In genomic region chr14:24816929-24817637, GRCh38 we compare ENCODE assay signal across 19 cellular contexts.
A peak's percentile ranks its signal among the peaks of the same experiment; 100 is the strongest.
DNase-seq lines count a peak whose midpoint lies in the region; ATAC-seq, FAIRE-seq and TF ChIP-seq lines count a peak whose summit lies in the region.
"Had no signal": no experiment of that assay in that cellular context is flagged by ENCODE, and none has a peak within 500 bp of the region (broad histone marks: within the 10 kb centered on the region; RNA-seq: fewer than 3 reads in every experiment).

No MANE protein-coding gene starts in this region.

- H3K4ac ChIP-seq in neuronal stem cell (ENCODE audit: low read length) = no peak overlapping the region

- H2BK5ac ChIP-seq in neuronal stem cell (ENCODE audit: low read length) = no peak overlapping the region

- H3K27ac ChIP-seq in liver (ENCODE audit: low read depth in 1 of 2, low read length in 2 of 2) (peak overlapping the region; percentile 87 to 93), small intestine (ENCODE audit: low read depth in 1 of 2, low read length in 1 of 2) (peak overlapping the region; percentile 43 to 67), neuronal stem cell (replicated peaks; ENCODE audit: low read length) (no peak overlapping the region)
- H3K27ac ChIP-seq: suprapubic skin had no signal

- H4K8ac ChIP-seq in neuronal stem cell (ENCODE audit: low read depth, low read length) = no peak overlapping the region

- WGBS in liver = 26% methylated on average over 8 of the region's 8 CpGs
- WGBS in small intestine, 3 donors = 16 to 65% (median 32%) methylated on average over 8 of the region's 8 CpGs
- WGBS in neuronal stem cell (ENCODE audit: extremely low coverage in 2 of 2, insufficient read length in 2 of 2, insufficient replicate concordance in 1 of 2), 2 donors = no CpG with 5 or more reads among the region's 8 CpGs

- intact Hi-C loops in Right ventricle myocardium superior (cut with DNase I) = no loop called here

- H3K4me2 ChIP-seq in neuronal stem cell (ENCODE audit: insufficient read depth, low read length, poor library complexity, severe bottlenecking) = no peak overlapping the region

- no peak overlapping the region for H2BK120ac ChIP-seq in neuronal stem cell (ENCODE audit: low read depth, low read length)

- H3K4me1 Mint-ChIP-seq in effector memory CD8-positive, alpha-beta T cell (ENCODE audit: low read depth in 2 of 2) = no peaks in the 10 kb centered on the region
- H3K4me1 Mint-ChIP-seq: activated CD8-positive, alpha-beta memory T cell treated with anti-CD3 and anti-CD28 coated beads, Interleukin-2, amount 10 ng/mL, durations not matched to agents 7 days and 5 days; immature natural killer cell had no signal

- peaks cover 40 to 88% of the 10 kb centered on the region in 2 donors for H3K27me3 Mint-ChIP-seq in effector memory CD8-positive, alpha-beta T cell

- no peaks in the 10 kb centered on the region for H3K36me3 Mint-ChIP-seq in effector memory CD8-positive, alpha-beta T cell (ENCODE audit: insufficient read depth)
- H3K36me3 Mint-ChIP-seq: activated CD8-positive, alpha-beta memory T cell treated with anti-CD3 and anti-CD28 coated beads, Interleukin-2, amount 10 ng/mL, durations not matched to agents 7 days and 5 days had no signal

- no peaks in the 10 kb centered on the region for H3K9me3 Mint-ChIP-seq in effector memory CD8-positive, alpha-beta T cell
- H3K9me3 Mint-ChIP-seq: activated T-helper 2 cell treated with anti-CD3 and anti-CD28 coated beads, Interferon-gamma antibody, Interleukin-2, Interleukin-4, amounts not matched to agents 10 μg/mL and 5 μg/mL and 100 μg/mL, durations not matched to agents 14 hours and 24 hours and 36 hours; immature natural killer cell had no signal

- H3K4me3 Mint-ChIP-seq in effector memory CD8-positive, alpha-beta T cell = no peak overlapping the region
- H3K4me3 Mint-ChIP-seq: activated CD8-positive, alpha-beta memory T cell treated with anti-CD3 and anti-CD28 coated beads, Interleukin-2, amount 10 ng/mL, durations not matched to agents 7 days and 5 days; immature natural killer cell had no signal

- H3K9me3 ChIP-seq in liver (ENCODE audit: control insufficient read depth in 4 of 4, low read length in 3 of 4) = no peaks in the 10 kb centered on the region
- no peaks in the 10 kb centered on the region for H3K9me3 ChIP-seq in small intestine (ENCODE audit: control insufficient read depth, low read depth)
- H3K9me3 ChIP-seq in neuronal stem cell (replicated peaks in 1 of 2; ENCODE audit: control insufficient read depth in 2 of 2, insufficient read depth in 1 of 2, low read depth in 1 of 2, low read length in 2 of 2) = no peaks in the 10 kb centered on the region
- H3K9me3 ChIP-seq: BE2C, suprapubic skin had no signal

- H3K18ac ChIP-seq in neuronal stem cell (ENCODE audit: low read length) = no peak overlapping the region

- no peaks in the 10 kb centered on the region for H3K27me3 ChIP-seq in liver (ENCODE audit: control insufficient read depth in 4 of 4, insufficient read depth in 4 of 4, low read length in 3 of 4)
- H3K27me3 ChIP-seq in small intestine (ENCODE audit: control insufficient read depth in 2 of 2, insufficient read depth in 2 of 2, low read length in 2 of 2) = no peaks in the 10 kb centered on the region
- H3K27me3 ChIP-seq in neuronal stem cell (ENCODE audit: control insufficient read depth in 3 of 3, insufficient read depth in 3 of 3, low read depth in 1 of 3, low read length in 3 of 3) = peaks cover 0 to 45% (median 0%) of the 10 kb centered on the region in 3 experiments
- H3K27me3 ChIP-seq: suprapubic skin had no signal

- no peak overlapping the region for H2AFZ ChIP-seq in neuronal stem cell (ENCODE audit: low read length)

- H3K14ac ChIP-seq in neuronal stem cell (ENCODE audit: low read length) = no peak overlapping the region

- H3K36me3 ChIP-seq in liver (ENCODE audit: control insufficient read depth in 4 of 4, insufficient read depth in 3 of 4, low read depth in 1 of 4, low read length in 3 of 4) (no peaks in the 10 kb centered on the region), small intestine (ENCODE audit: control insufficient read depth in 2 of 2, insufficient read depth in 2 of 2, low read length in 2 of 2) (no peaks in the 10 kb centered on the region), neuronal stem cell (replicated peaks in 1 of 2; ENCODE audit: control insufficient read depth in 2 of 2, insufficient read depth in 2 of 2, low read length in 2 of 2) (no peaks in the 10 kb centered on the region)
- H3K36me3 ChIP-seq: BE2C, suprapubic skin had no signal

- DNase-seq in SW480 (ENCODE audit: low spot score) (peak; percentile 69), Right ventricle myocardium superior (no peak), small intestine (peak; percentile 82), neuronal stem cell (ENCODE audit: low spot score) (no peak)
- DNase-seq in effector memory CD8-positive, alpha-beta T cell = no peak
- DNase-seq: activated CD4-positive, CD25-positive, alpha-beta regulatory T cell treated with anti-CD3 and anti-CD28 coated beads, Interleukin-2, amount 50 U/mL, for 72 hours; activated CD8-positive, alpha-beta memory T cell treated with anti-CD3 and anti-CD28 coated beads, Interleukin-2, amount 10 ng/mL, durations not matched to agents 7 days and 5 days; BE2C; effector CD4-positive, alpha-beta T cell; glutamatergic neuron; immature natural killer cell; NCI-H526 treated with DMSO at 0.1 percent for 48 hours; PC-3 had no signal

- no peak overlapping the region for H2BK15ac ChIP-seq in neuronal stem cell (ENCODE audit: low read length)

- no peak overlapping the region for H3K27ac Mint-ChIP-seq in effector memory CD8-positive, alpha-beta T cell
- H3K27ac Mint-ChIP-seq: activated CD8-positive, alpha-beta memory T cell treated with anti-CD3 and anti-CD28 coated beads, Interleukin-2, amount 10 ng/mL, durations not matched to agents 7 days and 5 days; activated T-helper 2 cell treated with anti-CD3 and anti-CD28 coated beads, Interferon-gamma antibody, Interleukin-2, Interleukin-4, amounts not matched to agents 10 μg/mL and 5 μg/mL and 100 μg/mL, durations not matched to agents 14 hours and 24 hours and 36 hours; immature natural killer cell had no signal

- peak; percentile 36 to 49 for TF ChIP-seq RAD21 in liver (IDR thresholded peaks at IDR 0.05)

- H3K4me1 ChIP-seq in liver (ENCODE audit: control insufficient read depth in 4 of 4, insufficient read depth in 4 of 4, low read length in 3 of 4) (peaks cover 2 to 78% (median 56%) of the 10 kb centered on the region in 4 donors), small intestine (ENCODE audit: control insufficient read depth in 2 of 2, insufficient read depth in 1 of 2, low read depth in 1 of 2, low read length in 1 of 2) (peaks cover 7 to 31% of the 10 kb centered on the region in 2 donors), neuronal stem cell (ENCODE audit: control insufficient read depth in 2 of 2, insufficient read depth in 1 of 2, low read depth in 1 of 2, low read length in 2 of 2) (peaks cover 0 to 5% of the 10 kb centered on the region in 2 donors)
- H3K4me1 ChIP-seq: BE2C had no signal

- TF ChIP-seq CTCF in liver (IDR thresholded peaks at IDR 0.05; ENCODE audit: low read depth, low read length, missing input control) = no peak

- no peak overlapping the region for H2BK12ac ChIP-seq in neuronal stem cell (ENCODE audit: low read length)

- ATAC-seq in Right ventricle myocardium superior (ENCODE audit: poor library complexity) (peak; percentile 58), GM19328 (IDR thresholded peaks at IDR 0.05; ENCODE audit: unreplicated experiment) (no peak), GM18498 (IDR thresholded peaks at IDR 0.05; ENCODE audit: unreplicated experiment) (no peak)
- no peak for ATAC-seq in effector memory CD8-positive, alpha-beta T cell (replicated peaks)
- ATAC-seq: activated CD8-positive, alpha-beta memory T cell treated with anti-CD3 and anti-CD28 coated beads, Interleukin-2, amount 10 ng/mL, durations not matched to agents 7 days and 5 days; PC-3 had no signal

- no peak overlapping the region for H2AK5ac ChIP-seq in neuronal stem cell (ENCODE audit: low read depth, low read length)

- FAIRE-seq in small intestine (lab: Jason Lieb, UNC) = no peak
- FAIRE-seq: bronchial epithelial cell had no signal

- H3K4me3 ChIP-seq in liver (ENCODE audit: low read depth in 1 of 3, low read length in 3 of 3) (peak overlapping the region in 2 of 3 donors; percentile 12 to 36), small intestine (ENCODE audit: low read depth in 1 of 2, low read length in 2 of 2) (no peak overlapping the region), neuronal stem cell (ENCODE audit: low read length in 2 of 2) (no peak overlapping the region)
- H3K4me3 ChIP-seq: suprapubic skin had no signal

- H3K9ac ChIP-seq in liver (ENCODE audit: low read depth in 1 of 2, low read length in 2 of 2) = peak overlapping the region in 1 of 2 donors; percentile 69
- H3K9ac ChIP-seq in neuronal stem cell (ENCODE audit: low read depth, low read length, poor library complexity) = no peak overlapping the region

- H3K23ac ChIP-seq in neuronal stem cell (ENCODE audit: low read depth, low read length, poor library complexity) = no peak overlapping the region

- H4K91ac ChIP-seq in neuronal stem cell (ENCODE audit: low read depth, low read length, poor library complexity) = no peak overlapping the region

- no peaks in the 10 kb centered on the region for H3K79me1 ChIP-seq in neuronal stem cell (ENCODE audit: low read depth, low read length)

TF ChIP-seq in liver, 16 proteins besides CTCF, POLR2A, EP300 and RAD21 (continues in another document):
- peak; percentile 92 for TF ChIP-seq SP1 (IDR thresholded peaks at IDR 0.05)
- TF ChIP-seq EGR1 (IDR thresholded peaks at IDR 0.05; ENCODE audit: low read depth in 2 of 2) = peak in 1 of 2 donors; percentile 45
- TF ChIP-seq HNF4A (conservative IDR thresholded peaks at IDR 0.05) = peak; percentile 66 to 78
- TF ChIP-seq MAX (IDR thresholded peaks at IDR 0.05) = peak; percentile 32
- peak; percentile 58 for TF ChIP-seq FOXA2 (IDR thresholded peaks at IDR 0.05)

Comparison
In these comparisons a context has a peak if more than half of its experiments do, and no peak if none do; other contexts are left out.
1. DNase-seq: peak in SW480 (single experiment) and small intestine (single experiment); none in Right ventricle myocardium superior (single experiment), effector memory CD8-positive, alpha-beta T cell (0 of 3) and neuronal stem cell (single experiment).
2. H3K4me3 ChIP-seq: peak in liver (2 of 3); none in small intestine (0 of 2) and neuronal stem cell (0 of 2).